In the genomic region with DNA sequence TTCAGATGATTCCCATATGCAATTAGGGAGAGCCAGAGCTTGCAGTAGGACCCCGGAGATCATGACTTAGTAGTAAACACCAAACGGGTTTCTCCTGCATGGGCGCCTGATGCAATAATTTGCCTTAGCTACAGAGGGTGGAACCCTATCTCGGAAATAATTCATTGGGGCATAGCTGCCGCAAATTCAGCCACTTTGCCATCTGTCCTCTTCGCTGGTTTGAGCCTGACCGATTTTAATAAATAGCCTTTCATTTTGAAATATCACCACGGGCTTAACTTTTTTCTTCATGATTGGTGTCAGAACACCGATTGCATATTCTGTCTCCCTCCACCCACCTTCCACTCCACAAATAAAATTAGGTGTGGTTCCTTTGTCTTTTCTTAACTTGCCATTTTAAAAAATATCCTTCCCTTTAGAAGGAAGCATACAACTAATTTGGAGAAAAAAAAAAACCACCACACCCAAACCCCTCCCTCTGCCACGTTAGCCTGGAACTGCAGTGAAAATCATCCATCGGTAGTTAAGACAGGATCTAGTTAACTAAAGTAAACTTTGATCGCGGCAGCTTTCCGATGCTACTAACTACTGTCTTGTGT, we compare ENCODE assay signal across 8 cellular contexts. TPM values are rescaled to one million over a fixed set of nuclear protein-coding genes. Genes with fewer than 3 reads are reported as not detected.
DNase-seq lines count a peak whose midpoint lies in the region; TF ChIP-seq lines count a peak whose summit lies in the region.

No MANE protein-coding gene starts in this region.

- WGBS in HUES64 = 5% methylated on average over 14 of the region's 14 CpGs

- peak in 2 of 3 experiments; percentile 59 to 66 for DNase-seq in NCI-H1417 (lab: John Stamatoyannopoulos, UW)
- no peak for DNase-seq in NCI-H1417 treated with DMSO at 0.1 percent for 48 hours (lab: John Stamatoyannopoulos, UW)
- DNase-seq in T-helper 2 cell treated with Interferon-gamma antibody and Interleukin-4, amounts not matched to agents 5 μg/mL and 100 μg/mL, for 36 hours (ENCODE audit: low spot score) = no peak
- DNase-seq in erythroblast (lab: John Stamatoyannopoulos, UW) = peak; percentile 72 to 83
- DNase-seq in putamen (ENCODE audit: low spot score) = no peak
- DNase-seq in NCI-H2196 (lab: John Stamatoyannopoulos, UW; ENCODE audit: unreplicated experiment) = no peak

- peaks cover 39% of the 10 kb centered on the region for H3K36me3 ChIP-seq in HUES64 (ENCODE audit: insufficient read depth, low read length)
- peaks cover 26% of the 10 kb centered on the region for H3K36me3 ChIP-seq in neuron (ENCODE audit: insufficient read depth, low read length)

- H3K4me3 Mint-ChIP-seq in T-helper 2 cell treated with Interferon-gamma antibody and Interleukin-4, amounts not matched to agents 5 μg/mL and 100 μg/mL, for 36 hours = peak overlapping the region; percentile 100

- H3K4me1 ChIP-seq in HUES64 (ENCODE audit: insufficient read depth, low read length) (peaks cover 15% of the 10 kb centered on the region), neuron (ENCODE audit: insufficient read depth, low read length) (peaks cover 21% of the 10 kb centered on the region)

- H3K4me3 ChIP-seq in HUES64 (ENCODE audit: low read length) = peak overlapping the region; percentile 91
- H3K4me3 ChIP-seq in neuron (ENCODE audit: low read length) = peak overlapping the region; percentile 90

- TF ChIP-seq POLR2A in erythroblast (IDR thresholded peaks at IDR 0.05; ENCODE audit: low read length) = peak; percentile 34

- H3K27me3 ChIP-seq in HUES64 (ENCODE audit: insufficient read depth, low read length) (no peaks in the 10 kb centered on the region), neuron (ENCODE audit: insufficient read depth, low read length) (no peaks in the 10 kb centered on the region)

- H3K9me3 Mint-ChIP-seq in T-helper 2 cell treated with Interferon-gamma antibody and Interleukin-4, amounts not matched to agents 5 μg/mL and 100 μg/mL, for 36 hours = no peaks in the 10 kb centered on the region

- no peak overlapping the region for H2AFZ ChIP-seq in neuron (ENCODE audit: low read depth, low read length)

- peak overlapping the region; percentile 100 for H3K27ac Mint-ChIP-seq in T-helper 2 cell treated with Interferon-gamma antibody and Interleukin-4, amounts not matched to agents 5 μg/mL and 100 μg/mL, for 36 hours

- peaks cover 57% of the 10 kb centered on the region for H3K4me1 Mint-ChIP-seq in T-helper 2 cell treated with Interferon-gamma antibody and Interleukin-4, amounts not matched to agents 5 μg/mL and 100 μg/mL, for 36 hours (ENCODE audit: low read depth)

- H3K27ac ChIP-seq in HUES64 (ENCODE audit: low read depth, low read length) = peak overlapping the region; percentile 96; the same call in 1 of the 2 replicates

- peaks cover 47% of the 10 kb centered on the region for H3K36me3 Mint-ChIP-seq in T-helper 2 cell treated with Interferon-gamma antibody and Interleukin-4, amounts not matched to agents 5 μg/mL and 100 μg/mL, for 36 hours (ENCODE audit: low read depth)

- H3K27me3 Mint-ChIP-seq in T-helper 2 cell treated with Interferon-gamma antibody and Interleukin-4, amounts not matched to agents 5 μg/mL and 100 μg/mL, for 36 hours (ENCODE audit: low read depth) = peaks cover 3% of the 10 kb centered on the region

- H3K9ac ChIP-seq in HUES64 (ENCODE audit: low read depth, low read length) = peak overlapping the region; percentile 98

- H3K9me3 ChIP-seq in HUES64 (ENCODE audit: insufficient read depth, low read depth, low read length) = no peaks in the 10 kb centered on the region
- no peaks in the 10 kb centered on the region for H3K9me3 ChIP-seq in neuron (ENCODE audit: low read length)

RNA-seq across cellular contexts. Expression of a gene that starts 1.5 kb away (rescaled TPM):
- 144 TPM for polyA plus RNA-seq in HUES64 (2013, experiment 1 of 2)
- polyA plus RNA-seq in HUES64 (2013, experiment 2 of 2) = 132 TPM

Comparison
In these comparisons a context has a peak if more than half of its experiments do, and no peak if none do; other contexts are left out.
1. DNase-seq: peak in NCI-H1417 (2 of 3) and erythroblast (2 of 2); none in NCI-H1417 treated with DMSO at 0.1 percent for 48 hours (single experiment), T-helper 2 cell treated with Interferon-gamma antibody and Interleukin-4, amounts not matched to agents 5 μg/mL and 100 μg/mL, for 36 hours (single experiment), putamen (single experiment) and NCI-H2196 (single experiment).